ENCODE assay signal across 8 cellular contexts in the genomic region with DNA sequence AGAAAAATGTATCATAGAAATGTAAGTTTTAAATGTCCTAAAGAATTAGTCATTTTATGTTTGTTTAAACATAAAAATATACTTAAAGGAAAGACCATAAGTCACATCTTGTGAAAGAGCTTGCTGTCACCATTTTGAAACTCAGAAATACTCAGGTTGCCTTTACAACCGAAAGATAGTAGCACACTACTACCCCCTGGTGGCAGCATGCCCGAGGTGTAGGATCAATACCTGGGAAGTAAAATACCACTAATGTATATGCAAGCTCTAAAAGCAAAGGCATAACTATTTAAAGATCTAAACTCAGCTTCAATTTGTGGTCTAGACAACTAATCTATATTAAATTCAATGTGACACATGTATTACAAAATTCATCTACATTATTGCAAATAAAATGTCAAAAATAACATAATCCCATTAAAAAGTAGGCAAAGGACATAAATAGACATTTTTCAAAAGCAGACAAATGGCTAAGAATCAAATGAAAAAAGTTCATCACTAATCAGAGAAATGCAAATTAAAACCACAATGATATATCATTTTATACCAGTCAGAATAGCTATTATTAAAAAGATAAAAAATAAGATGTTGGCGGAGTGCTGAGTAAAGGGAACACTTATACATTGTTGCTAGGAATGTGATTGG. TPM values are rescaled to one million over a fixed set of nuclear protein-coding genes. Genes with fewer than 3 reads are reported as not detected.
DNase-seq lines count a peak whose midpoint lies in the region; ATAC-seq and TF ChIP-seq lines count a peak whose summit lies in the region.

No MANE protein-coding gene starts in this region.

- no peaks in the 10 kb centered on the region for H3K4me1 ChIP-seq in CD4-positive, CD25-positive, alpha-beta regulatory T cell (ENCODE audit: control insufficient read depth, insufficient read depth, low read length, poor library complexity, severe bottlenecking)
- no peaks in the 10 kb centered on the region for H3K4me1 ChIP-seq in naive thymus-derived CD4-positive, alpha-beta T cell (ENCODE audit: control insufficient read depth in 2 of 2, insufficient read depth in 2 of 2, low read length in 2 of 2)

- H3K9me3 ChIP-seq in CD4-positive, CD25-positive, alpha-beta regulatory T cell (ENCODE audit: control insufficient read depth in 2 of 2, low read length in 2 of 2) = no peaks in the 10 kb centered on the region
- H3K9me3 ChIP-seq in naive thymus-derived CD4-positive, alpha-beta T cell (ENCODE audit: control insufficient read depth in 2 of 3, low read length in 3 of 3) = no peaks in the 10 kb centered on the region

- TF ChIP-seq CTCF in epithelial cell of esophagus (IDR thresholded peaks at IDR 0.05; ENCODE audit: insufficient read depth, low read depth, low read length, missing control alignments) = peak; percentile 92

- DNase-seq in CD4-positive, CD25-positive, alpha-beta regulatory T cell = peak; percentile 76 to 90 (median 82)
- DNase-seq in HT1080 (ENCODE audit: low read depth) (peak; percentile 45), NOMO-1 (lab: John Stamatoyannopoulos, UW; ENCODE audit: unreplicated experiment in 2 of 2) (peak; percentile 91 to 100), epithelial cell of esophagus (ENCODE audit: low read depth) (peak; percentile 82)
- DNase-seq in activated CD8-positive, alpha-beta memory T cell treated with anti-CD3 and anti-CD28 coated beads for 1 hour (ENCODE audit: extremely low read depth in 1 of 2, low read depth in 1 of 2) = peak; percentile 62 to 77
- peak; percentile 65 to 82 (median 79) for DNase-seq in naive thymus-derived CD4-positive, alpha-beta T cell
- peak; percentile 72 for DNase-seq in stimulated activated naive B cell treated with anti-CD40 and anti-IgM and Interleukin-4, amounts not matched to agents 10 μg/mL and 1 μg/mL and 100 μg/mL, for 72 hours

- no peak overlapping the region for H3K27ac ChIP-seq in CD4-positive, CD25-positive, alpha-beta regulatory T cell (ENCODE audit: insufficient read depth, low read length, poor library complexity, severe bottlenecking)
- H3K27ac ChIP-seq in naive thymus-derived CD4-positive, alpha-beta T cell (ENCODE audit: low read depth, low read length) = no peak overlapping the region

- peaks cover 15% of the 10 kb centered on the region for H3K36me3 Mint-ChIP-seq in CD4-positive, CD25-positive, alpha-beta regulatory T cell
- H3K36me3 Mint-ChIP-seq in naive thymus-derived CD4-positive, alpha-beta T cell = peaks cover 0 to 9% (median 2%) of the 10 kb centered on the region in 5 donors
- peaks cover 0 to 4% of the 10 kb centered on the region in 2 donors for H3K36me3 Mint-ChIP-seq in stimulated activated naive B cell treated with anti-CD40 and anti-IgM and Interleukin-4, amounts not matched to agents 10 μg/mL and 1 μg/mL and 100 μg/mL, for 72 hours

- no peaks in the 10 kb centered on the region for H3K4me1 Mint-ChIP-seq in CD4-positive, CD25-positive, alpha-beta regulatory T cell
- peaks cover 0 to 12% (median 3%) of the 10 kb centered on the region in 7 donors for H3K4me1 Mint-ChIP-seq in naive thymus-derived CD4-positive, alpha-beta T cell
- peaks cover 2 to 6% of the 10 kb centered on the region in 2 donors for H3K4me1 Mint-ChIP-seq in stimulated activated naive B cell treated with anti-CD40 and anti-IgM and Interleukin-4, amounts not matched to agents 10 μg/mL and 1 μg/mL and 100 μg/mL, for 72 hours

- H3K27me3 ChIP-seq in CD4-positive, CD25-positive, alpha-beta regulatory T cell (ENCODE audit: control insufficient read depth, insufficient read depth, low read length) = no peaks in the 10 kb centered on the region
- H3K27me3 ChIP-seq in naive thymus-derived CD4-positive, alpha-beta T cell (ENCODE audit: control insufficient read depth in 2 of 2, insufficient read depth in 2 of 2, low read length in 2 of 2) = no peaks in the 10 kb centered on the region

- H3K4me3 ChIP-seq in CD4-positive, CD25-positive, alpha-beta regulatory T cell (ENCODE audit: low read depth, low read length) = no peak overlapping the region
- no peak overlapping the region for H3K4me3 ChIP-seq in epithelial cell of esophagus (ENCODE audit: low read length)
- H3K4me3 ChIP-seq in naive thymus-derived CD4-positive, alpha-beta T cell (ENCODE audit: low read length) = no peak overlapping the region

- H3K27ac Mint-ChIP-seq in CD4-positive, CD25-positive, alpha-beta regulatory T cell = no peak overlapping the region
- H3K27ac Mint-ChIP-seq in naive thymus-derived CD4-positive, alpha-beta T cell = no peak overlapping the region
- no peak overlapping the region for H3K27ac Mint-ChIP-seq in stimulated activated naive B cell treated with anti-CD40 and anti-IgM and Interleukin-4, amounts not matched to agents 10 μg/mL and 1 μg/mL and 100 μg/mL, for 72 hours

- intact Hi-C loops in naive thymus-derived CD4-positive, alpha-beta T cell (cut with micrococcal nuclease) = loop anchor here (1.0 to 5.0 kb wide), 5 partner anchors 48 to 1070 kb away; partner anchors contain the start of genes CCDC146 (in 2 of the 2) and FGL2 (in 2 of the 2)

- POLR2A ChIA-PET in naive thymus-derived CD4-positive, alpha-beta T cell (lab: Charles Lee) = interaction anchor here (1.2 kb wide), 1 partner anchor 168 kb away, joined by 3 read pairs; no protein-coding TSS in a partner anchor

- CTCF ChIA-PET in naive thymus-derived CD4-positive, alpha-beta T cell (lab: Charles Lee) = interaction anchor here (0.6 to 2.6 kb wide), 15 partner anchors 8 to 289 kb away, joined by 3 to 12 read pairs (median 5); partner anchors contain the start of genes CCDC146 and FGL2

- no peak overlapping the region for H3K4me3 Mint-ChIP-seq in CD4-positive, CD25-positive, alpha-beta regulatory T cell
- no peak overlapping the region for H3K4me3 Mint-ChIP-seq in naive thymus-derived CD4-positive, alpha-beta T cell
- H3K4me3 Mint-ChIP-seq in stimulated activated naive B cell treated with anti-CD40 and anti-IgM and Interleukin-4, amounts not matched to agents 10 μg/mL and 1 μg/mL and 100 μg/mL, for 72 hours = no peak overlapping the region

- no peaks in the 10 kb centered on the region for H3K27me3 Mint-ChIP-seq in CD4-positive, CD25-positive, alpha-beta regulatory T cell
- H3K27me3 Mint-ChIP-seq in naive thymus-derived CD4-positive, alpha-beta T cell = peaks cover 0 to 16% (median 0%) of the 10 kb centered on the region in 5 donors
- H3K27me3 Mint-ChIP-seq in stimulated activated naive B cell treated with anti-CD40 and anti-IgM and Interleukin-4, amounts not matched to agents 10 μg/mL and 1 μg/mL and 100 μg/mL, for 72 hours = no peaks in the 10 kb centered on the region

- no peaks in the 10 kb centered on the region for H3K9me3 Mint-ChIP-seq in CD4-positive, CD25-positive, alpha-beta regulatory T cell
- no peaks in the 10 kb centered on the region for H3K9me3 Mint-ChIP-seq in naive thymus-derived CD4-positive, alpha-beta T cell
- H3K9me3 Mint-ChIP-seq in stimulated activated naive B cell treated with anti-CD40 and anti-IgM and Interleukin-4, amounts not matched to agents 10 μg/mL and 1 μg/mL and 100 μg/mL, for 72 hours = no peaks in the 10 kb centered on the region

- peak; percentile 93 to 95 for ATAC-seq in CD4-positive, CD25-positive, alpha-beta regulatory T cell (ENCODE audit: low read depth in 2 of 2)
- peak; percentile 93 for ATAC-seq in GM19395 (IDR thresholded peaks at IDR 0.05; ENCODE audit: unreplicated experiment)
- ATAC-seq in naive thymus-derived CD4-positive, alpha-beta T cell = peak; percentile 99
- ATAC-seq in stimulated activated naive B cell treated with anti-CD40 and anti-IgM and Interleukin-4, amounts not matched to agents 10 μg/mL and 1 μg/mL and 100 μg/mL, for 72 hours (replicated peaks) = peak; percentile 94 to 98

- peaks cover 2% of the 10 kb centered on the region for H3K36me3 ChIP-seq in CD4-positive, CD25-positive, alpha-beta regulatory T cell (ENCODE audit: control insufficient read depth, insufficient read depth, low read length)
- no peaks in the 10 kb centered on the region for H3K36me3 ChIP-seq in naive thymus-derived CD4-positive, alpha-beta T cell (ENCODE audit: control insufficient read depth in 2 of 3, insufficient read depth in 3 of 3, low read length in 3 of 3)

RNA-seq across cellular contexts. Expression of gene FGL2, which starts 47.7 kb away (rescaled TPM):
- 8.1 TPM for total RNA-seq in CD4-positive, CD25-positive, alpha-beta regulatory T cell
- 10 to 100 TPM in 3 of 4 donors, 1 to 10 TPM in 1; 6.2 to 14.2 (median 10.8) TPM for polyA plus RNA-seq in CD4-positive, CD25-positive, alpha-beta regulatory T cell
- not detected in 2 replicates for total RNA-seq in HT1080 (2014; rRNA removed; shearing (Covaris generic))
- polyA plus RNA-seq in HT1080 (2015; cell fraction: cytosol; rRNA removed) = not detected in 2 replicates
- not detected in 2 replicates for polyA plus RNA-seq in HT1080 (2015; cell fraction: nucleus; rRNA removed)
- 100 to 1,000 TPM in 1 of 5 experiments, 10 to 100 TPM in 1, 1 to 10 TPM in 3; 2.8 to 129 (median 3.2) TPM for total RNA-seq in naive thymus-derived CD4-positive, alpha-beta T cell
- polyA plus RNA-seq in naive thymus-derived CD4-positive, alpha-beta T cell = under 1 TPM; 0.22 to 0.67 TPM

Comparison
In these comparisons a context has a peak if more than half of its experiments do, and no peak if none do; other contexts are left out.
1. DNase-seq: peak in every context shown above with its lines; median percentile 96 in NOMO-1; 82 in CD4-positive, CD25-positive, alpha-beta regulatory T cell; 82 in epithelial cell of esophagus; 79 in naive thymus-derived CD4-positive, alpha-beta T cell; 72 in stimulated activated naive B cell treated with anti-CD40 and anti-IgM and Interleukin-4, amounts not matched to agents 10 μg/mL and 1 μg/mL and 100 μg/mL, for 72 hours; 70 in activated CD8-positive, alpha-beta memory T cell treated with anti-CD3 and anti-CD28 coated beads for 1 hour; 45 in HT1080.